ENCODE assay signal across 13 cellular contexts in the genomic region with DNA sequence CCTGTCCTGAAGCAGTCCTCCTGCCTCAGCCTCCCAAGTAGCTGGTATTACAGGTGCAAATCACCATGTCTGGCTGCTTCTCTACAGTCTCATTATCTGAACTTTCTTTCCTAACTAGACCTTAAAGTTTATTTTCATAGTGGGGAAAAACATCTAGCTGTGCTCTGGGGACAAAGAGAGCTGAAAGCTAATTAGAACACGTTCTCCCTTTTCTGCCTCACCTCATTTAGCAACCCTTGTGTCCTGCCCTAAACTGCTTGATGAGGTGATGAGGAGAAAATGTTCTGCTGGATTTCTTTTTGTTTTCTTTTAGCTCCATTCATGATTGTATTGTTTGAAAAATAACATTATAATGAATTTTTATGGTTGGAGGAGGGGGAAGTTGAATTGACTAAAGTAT.
DNase-seq lines count a peak whose midpoint lies in the region; ATAC-seq and TF ChIP-seq lines count a peak whose summit lies in the region.
"Had no signal": no experiment of that assay in that cellular context is flagged by ENCODE, and none has a peak within 500 bp of the region (broad histone marks: within the 10 kb centered on the region; RNA-seq: fewer than 3 reads in every experiment).

No MANE protein-coding gene starts in this region.

- H3K4me1 Mint-ChIP-seq in Caco-2 (ENCODE audit: low read depth, unreplicated experiment) (peaks cover 64% of the 10 kb centered on the region), endodermal cell (peaks cover 48% of the 10 kb centered on the region), nephron progenitor cell (peaks cover 59% of the 10 kb centered on the region)
- H3K4me1 Mint-ChIP-seq: CD8-positive, alpha-beta memory T cell had no signal

- H3K9me3 ChIP-seq in Caco-2 (no peaks in the 10 kb centered on the region), endodermal cell (ENCODE audit: control insufficient read depth, low read length) (peaks cover 21% of the 10 kb centered on the region), thoracic aorta (no peaks in the 10 kb centered on the region), heart left ventricle (no peaks in the 10 kb centered on the region), thyroid gland (no peaks in the 10 kb centered on the region)

- H3K27ac Mint-ChIP-seq in Caco-2 (ENCODE audit: unreplicated experiment) (peak overlapping the region; percentile 69), endodermal cell (peak overlapping the region; percentile 39), nephron progenitor cell (peak overlapping the region; percentile 93)
- H3K27ac Mint-ChIP-seq: GM23338 had no signal

- H3K36me3 ChIP-seq in Caco-2 (ENCODE audit: control insufficient read depth, insufficient read depth, low read length) (peaks cover 5% of the 10 kb centered on the region; the same call in 1 of the 2 replicates), endodermal cell (ENCODE audit: control insufficient read depth, insufficient read depth, low read length) (peaks cover 48% of the 10 kb centered on the region), thoracic aorta (no peaks in the 10 kb centered on the region), heart left ventricle (no peaks in the 10 kb centered on the region), thyroid gland (no peaks in the 10 kb centered on the region)

- peaks cover 71% of the 10 kb centered on the region for H3K36me3 Mint-ChIP-seq in Caco-2 (ENCODE audit: insufficient read depth, unreplicated experiment)
- peaks cover 27% of the 10 kb centered on the region for H3K36me3 Mint-ChIP-seq in endodermal cell (ENCODE audit: low read depth)
- H3K36me3 Mint-ChIP-seq in nephron progenitor cell (ENCODE audit: low read depth): peaks cover 63% of the 10 kb centered on the region
- H3K36me3 Mint-ChIP-seq: CD8-positive, alpha-beta memory T cell had no signal

- H3K9me3 Mint-ChIP-seq in Caco-2 (ENCODE audit: unreplicated experiment): peaks cover 9% of the 10 kb centered on the region
- peaks cover 11% of the 10 kb centered on the region for H3K9me3 Mint-ChIP-seq in endodermal cell
- peaks cover 17% of the 10 kb centered on the region for H3K9me3 Mint-ChIP-seq in nephron progenitor cell

- WGBS in endodermal cell (ENCODE audit: insufficient coverage in 1 of 2, insufficient read length in 1 of 2), 2 experiments: 85% methylated on average over 1 of the region's 1 CpG; no CpG with 5 or more reads in 1 of the 2 experiments
- WGBS in heart left ventricle, 4 donors: 91 to 94% (median 93%) methylated on average over 1 of the region's 1 CpG
- 83 to 88% methylated on average over 1 of the region's 1 CpG for WGBS in thyroid gland, 2 donors

- H3K27me3 Mint-ChIP-seq in Caco-2 (ENCODE audit: insufficient read depth, unreplicated experiment): no peaks in the 10 kb centered on the region
- no peaks in the 10 kb centered on the region for H3K27me3 Mint-ChIP-seq in endodermal cell (ENCODE audit: insufficient read depth)
- peaks cover 6% of the 10 kb centered on the region for H3K27me3 Mint-ChIP-seq in nephron progenitor cell (ENCODE audit: low read depth, poor library complexity)

- CTCF ChIA-PET in Caco-2 (lab: Charles Lee): interaction anchor here (0.6 kb wide), 1 partner anchor 280 kb away, joined by 3 read pairs; the partner anchor contains the start of gene CEP126

- H3K27ac ChIP-seq in endodermal cell (ENCODE audit: low read depth, low read length) (no peak overlapping the region), thoracic aorta (peak overlapping the region; percentile 52 to 66), heart left ventricle (no peak overlapping the region), thyroid gland (no peak overlapping the region)
- H3K27ac ChIP-seq: 22Rv1 had no signal

- H3K9ac ChIP-seq in endodermal cell (ENCODE audit: extremely low read depth, low read length, poor library complexity, severe bottlenecking): no peak overlapping the region

- TF ChIP-seq POLR2A in heart left ventricle (IDR thresholded peaks at IDR 0.05): no peak
- no peak for TF ChIP-seq POLR2A in thyroid gland (IDR thresholded peaks at IDR 0.05)

- DNase-seq in Caco-2: no peak
- DNase-seq in endodermal cell: no peak
- DNase-seq in nephron progenitor cell: no peak
- no peak for DNase-seq in thoracic aorta (ENCODE audit: low spot score)
- DNase-seq in heart left ventricle: no peak
- DNase-seq in thyroid gland: no peak
- DNase-seq in islet precursor cell: no peak
- no peak for DNase-seq in C1 segment of cervical spinal cord (lab: John Stamatoyannopoulos, UW)
- DNase-seq: CD8-positive, alpha-beta memory T cell; DMS 273 treated with DMSO at 0.1 percent for 48 hours; H7 had no signal

- H3K4me1 ChIP-seq in Caco-2 (peaks cover 63% of the 10 kb centered on the region), endodermal cell (ENCODE audit: control insufficient read depth, insufficient read depth, low read length) (peaks cover 11% of the 10 kb centered on the region), thoracic aorta (ENCODE audit: control insufficient read depth in 1 of 2, low read depth in 2 of 2) (peaks cover 43 to 63% of the 10 kb centered on the region in 2 donors), heart left ventricle (peaks cover 0 to 14% (median 0%) of the 10 kb centered on the region in 12 donors), thyroid gland (no peaks in the 10 kb centered on the region)

- H3K4me3 Mint-ChIP-seq in Caco-2 (ENCODE audit: unreplicated experiment) (no peak overlapping the region), endodermal cell (no peak overlapping the region), nephron progenitor cell (no peak overlapping the region)
- H3K4me3 Mint-ChIP-seq: CD8-positive, alpha-beta memory T cell; GM23338 had no signal

- no peak for TF ChIP-seq CTCF in Caco-2 (IDR thresholded peaks at IDR 0.05; ENCODE audit: insufficient read depth in 1 of 2, low read depth in 1 of 2, low read length in 1 of 2, severe bottlenecking in 1 of 2, unreplicated experiment in 1 of 2)
- TF ChIP-seq CTCF in endodermal cell (conservative IDR thresholded peaks at IDR 0.05): no peak
- no peak for TF ChIP-seq CTCF in nephron progenitor cell (IDR thresholded peaks at IDR 0.05)
- no peak for TF ChIP-seq CTCF in thoracic aorta (IDR thresholded peaks at IDR 0.05)
- no peak for TF ChIP-seq CTCF in heart left ventricle (IDR thresholded peaks at IDR 0.05)
- TF ChIP-seq CTCF in thyroid gland (IDR thresholded peaks at IDR 0.05): no peak

- H3K27me3 ChIP-seq in Caco-2 (replicated peaks; ENCODE audit: control insufficient read depth, insufficient read depth, low read length) (no peaks in the 10 kb centered on the region), endodermal cell (ENCODE audit: control insufficient read depth, insufficient read depth, low read length, poor library complexity, severe bottlenecking) (no peaks in the 10 kb centered on the region), thoracic aorta (replicated peaks; ENCODE audit: insufficient read depth) (no peaks in the 10 kb centered on the region), heart left ventricle (no peaks in the 10 kb centered on the region), thyroid gland (no peaks in the 10 kb centered on the region)

- no peak for ATAC-seq in thoracic aorta (ENCODE audit: insufficient number of reproducible peaks, low FRiP score, low read depth)
- no peak for ATAC-seq in heart left ventricle
- ATAC-seq: GM23338 had no signal

- BruUV-seq in Caco-2 (replicated peaks; lab: Mats Ljungman, UMichigan): no TSS peak

- intact Hi-C loops in Caco-2 (cut with micrococcal nuclease; ENCODE audit: unreplicated experiment) (no loop called here), heart left ventricle (cut with DNase I) (no loop called here), thyroid gland (cut with DNase I) (no loop called here)

- POLR2A ChIA-PET in Caco-2 (lab: Charles Lee): no interaction called here

- H3K4me3 ChIP-seq in Caco-2 (ENCODE audit: low read depth, low read length) (no peak overlapping the region), endodermal cell (ENCODE audit: low read length) (no peak overlapping the region), thoracic aorta (no peak overlapping the region), heart left ventricle (no peak overlapping the region), thyroid gland (replicated peaks in 1 of 3) (no peak overlapping the region)
- H3K4me3 ChIP-seq: GM23338 had no signal

Comparison
In these comparisons a context has a peak if more than half of its experiments do, and no peak if none do; other contexts are left out.
1. H3K27ac Mint-ChIP-seq: peak in every context shown above with its lines; median percentile 93 in nephron progenitor cell; 69 in Caco-2; 39 in endodermal cell.
2. H3K27ac ChIP-seq: peak in thoracic aorta (2 of 2); none in endodermal cell (single experiment), heart left ventricle (0 of 12) and thyroid gland (0 of 3).